10 cellular contexts compared by ENCODE assay signal in genomic region chr20:21396045-21396893, GRCh38. TPM values are rescaled to one million over a fixed set of nuclear protein-coding genes. Genes with fewer than 3 reads are reported as not detected.
DNase-seq lines count a peak whose midpoint lies in the region; ATAC-seq and TF ChIP-seq lines count a peak whose summit lies in the region.
"Had no signal": no experiment of that assay in that cellular context is flagged by ENCODE, and none has a peak within 500 bp of the region (broad histone marks: within the 10 kb centered on the region; RNA-seq: fewer than 3 reads in every experiment).

No MANE protein-coding gene starts in this region.

- peak overlapping the region; percentile 64 to 81 for H3K4me3 Mint-ChIP-seq in CD14-positive monocyte
- no peak overlapping the region for H3K4me3 Mint-ChIP-seq in activated naive CD8-positive, alpha-beta T cell treated with anti-CD3 and anti-CD28 coated beads for 36 hours
- peak overlapping the region in 8 of 10 donors; percentile 42 to 85 (median 64) for H3K4me3 Mint-ChIP-seq in naive thymus-derived CD4-positive, alpha-beta T cell

- peak; percentile 36 for ATAC-seq in HG03432 (IDR thresholded peaks at IDR 0.05; ENCODE audit: unreplicated experiment)
- ATAC-seq in naive thymus-derived CD4-positive, alpha-beta T cell, result peak; percentile 28
- no peak for ATAC-seq in GM18867 (IDR thresholded peaks at IDR 0.05; ENCODE audit: unreplicated experiment)
- no peak for ATAC-seq in HG02642 (IDR thresholded peaks at IDR 0.05; ENCODE audit: poor library complexity, unreplicated experiment)
- no peak for ATAC-seq in HG03439 (IDR thresholded peaks at IDR 0.05; ENCODE audit: unreplicated experiment)

- DNase-seq in CD14-positive monocyte (ENCODE audit: low spot score) (no peak), AG08395 (ENCODE audit: low spot score) (no peak)
- DNase-seq in activated naive CD8-positive, alpha-beta T cell treated with anti-CD3 and anti-CD28 coated beads for 36 hours, result peak; percentile 10
- DNase-seq in naive thymus-derived CD4-positive, alpha-beta T cell, result peak in 8 of 9 donors; percentile 13 to 44 (median 33)
- DNase-seq: NCI-H187 had no signal

- H3K9me3 ChIP-seq in naive thymus-derived CD4-positive, alpha-beta T cell (ENCODE audit: control insufficient read depth in 2 of 3, low read length in 3 of 3), result peaks cover 0 to 9% (median 0%) of the 10 kb centered on the region in 3 experiments

- peaks cover 0 to 16% of the 10 kb centered on the region in 2 donors for H3K4me1 ChIP-seq in naive thymus-derived CD4-positive, alpha-beta T cell (ENCODE audit: control insufficient read depth in 2 of 2, insufficient read depth in 2 of 2, low read length in 2 of 2)

- intact Hi-C loops in CD14-positive monocyte (cut with micrococcal nuclease), result loop anchor here in 1 of 2 donors (10.0 kb wide), 1 partner anchor 109 kb away; no protein-coding TSS in a partner anchor
- intact Hi-C loops in naive thymus-derived CD4-positive, alpha-beta T cell (cut with micrococcal nuclease), result loop anchor here (2.0 to 5.0 kb wide), 3 partner anchors 93 to 301 kb away; partner anchors contain the start of gene XRN2 (in 1 of the 2)

- CTCF ChIA-PET in naive thymus-derived CD4-positive, alpha-beta T cell (lab: Charles Lee), result no interaction called here

- peaks cover 79 to 92% (median 82%) of the 10 kb centered on the region in 3 donors for H3K27me3 Mint-ChIP-seq in CD14-positive monocyte (ENCODE audit: low read depth in 3 of 3)
- H3K27me3 Mint-ChIP-seq in activated naive CD8-positive, alpha-beta T cell treated with anti-CD3 and anti-CD28 coated beads for 36 hours, result peaks cover 78% of the 10 kb centered on the region
- peaks cover 67 to 80% (median 75%) of the 10 kb centered on the region in 5 donors for H3K27me3 Mint-ChIP-seq in naive thymus-derived CD4-positive, alpha-beta T cell

- no peak overlapping the region for H3K27ac Mint-ChIP-seq in CD14-positive monocyte
- H3K27ac Mint-ChIP-seq in activated naive CD8-positive, alpha-beta T cell treated with anti-CD3 and anti-CD28 coated beads for 36 hours, result no peak overlapping the region
- H3K27ac Mint-ChIP-seq in naive thymus-derived CD4-positive, alpha-beta T cell, result no peak overlapping the region

- no peak for TF ChIP-seq CTCF in CD14-positive monocyte (IDR thresholded peaks at IDR 0.05)

- POLR2A ChIA-PET in naive thymus-derived CD4-positive, alpha-beta T cell (lab: Charles Lee), result no interaction called here

- H3K36me3 ChIP-seq in naive thymus-derived CD4-positive, alpha-beta T cell (ENCODE audit: control insufficient read depth in 2 of 3, insufficient read depth in 3 of 3, low read length in 3 of 3), result no peaks in the 10 kb centered on the region

- H3K36me3 Mint-ChIP-seq in CD14-positive monocyte, result peaks cover 0 to 5% of the 10 kb centered on the region in 2 donors
- H3K36me3 Mint-ChIP-seq in activated naive CD8-positive, alpha-beta T cell treated with anti-CD3 and anti-CD28 coated beads for 36 hours, result peaks cover 6% of the 10 kb centered on the region
- peaks cover 0 to 12% (median 5%) of the 10 kb centered on the region in 5 donors for H3K36me3 Mint-ChIP-seq in naive thymus-derived CD4-positive, alpha-beta T cell

- H3K27me3 ChIP-seq in naive thymus-derived CD4-positive, alpha-beta T cell (ENCODE audit: control insufficient read depth in 2 of 2, insufficient read depth in 2 of 2, low read length in 2 of 2), result peaks cover 43 to 63% of the 10 kb centered on the region in 2 donors

- peaks cover 0 to 16% (median 7%) of the 10 kb centered on the region in 7 donors for H3K9me3 Mint-ChIP-seq in CD14-positive monocyte
- peaks cover 4% of the 10 kb centered on the region for H3K9me3 Mint-ChIP-seq in activated naive CD8-positive, alpha-beta T cell treated with anti-CD3 and anti-CD28 coated beads for 36 hours
- H3K9me3 Mint-ChIP-seq in naive thymus-derived CD4-positive, alpha-beta T cell, result peaks cover 0 to 40% (median 15%) of the 10 kb centered on the region in 11 donors

- H3K4me3 ChIP-seq in naive thymus-derived CD4-positive, alpha-beta T cell (ENCODE audit: low read length), result no peak overlapping the region

- H3K27ac ChIP-seq in naive thymus-derived CD4-positive, alpha-beta T cell (ENCODE audit: low read depth, low read length), result no peak overlapping the region

- peaks cover 28% of the 10 kb centered on the region for H3K4me1 Mint-ChIP-seq in CD14-positive monocyte
- peaks cover 22% of the 10 kb centered on the region for H3K4me1 Mint-ChIP-seq in activated naive CD8-positive, alpha-beta T cell treated with anti-CD3 and anti-CD28 coated beads for 36 hours
- peaks cover 11 to 34% (median 29%) of the 10 kb centered on the region in 7 donors for H3K4me1 Mint-ChIP-seq in naive thymus-derived CD4-positive, alpha-beta T cell

RNA-seq across cellular contexts. Expression of gene NKX2-4, which starts 1.1 kb away (rescaled TPM):
- polyA plus RNA-seq in CD14-positive monocyte, result not detected
- total RNA-seq in activated naive CD8-positive, alpha-beta T cell treated with anti-CD3 and anti-CD28 coated beads for 36 hours, result not detected
- total RNA-seq in naive thymus-derived CD4-positive, alpha-beta T cell, result not detected
- not detected for polyA plus RNA-seq in naive thymus-derived CD4-positive, alpha-beta T cell
- total RNA-seq: skeletal muscle tissue had no signal

Comparison
In these comparisons a context has a peak if more than half of its experiments do, and no peak if none do; other contexts are left out.
1. DNase-seq: peak in activated naive CD8-positive, alpha-beta T cell treated with anti-CD3 and anti-CD28 coated beads for 36 hours (single experiment) and naive thymus-derived CD4-positive, alpha-beta T cell (8 of 9); none in CD14-positive monocyte (single experiment) and AG08395 (single experiment).
2. ATAC-seq: peak in HG03432 (single experiment) and naive thymus-derived CD4-positive, alpha-beta T cell (single experiment); none in GM18867 (single experiment), HG02642 (single experiment) and HG03439 (single experiment).